ENCODE assay signal across 24 cellular contexts in the genomic region with DNA sequence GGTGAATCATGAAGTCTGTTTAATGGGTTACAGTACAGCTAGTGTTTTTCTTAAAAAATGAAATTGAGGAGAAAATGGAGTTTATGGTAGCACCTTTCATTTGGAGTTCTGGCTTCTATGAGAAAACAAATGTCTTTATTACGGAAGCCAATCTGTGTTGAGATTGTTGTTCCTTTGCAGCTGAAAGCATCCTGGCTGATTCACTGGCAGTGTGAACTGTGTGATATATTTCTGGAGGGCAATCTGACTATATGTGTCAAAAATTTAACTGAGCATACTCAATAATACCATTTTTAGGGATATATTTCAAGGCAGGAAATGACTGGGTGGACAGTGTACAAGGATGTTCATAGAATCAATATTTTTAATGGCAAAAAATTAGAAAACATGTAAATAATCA. TPM values are rescaled to one million over a fixed set of nuclear protein-coding genes. Genes with fewer than 3 reads are reported as not detected.
DNase-seq lines count a peak whose midpoint lies in the region; ATAC-seq, FAIRE-seq and TF ChIP-seq lines count a peak whose summit lies in the region.
"Had no signal": no experiment of that assay in that cellular context is flagged by ENCODE, and none has a peak within 500 bp of the region (broad histone marks: within the 10 kb centered on the region; RNA-seq: fewer than 3 reads in every experiment).

No MANE protein-coding gene starts in this region.

- CTCF ChIA-PET in A549 (lab: Yijun Ruan, JAX) = interaction anchor here (0.8 kb wide), 1 partner anchor 59 kb away, joined by 3 read pairs; no protein-coding TSS in a partner anchor

- H3K9ac ChIP-seq in adipocyte (ENCODE audit: low read length) = no peak overlapping the region

- POLR2A ChIA-PET in A549 (lab: Yijun Ruan, JAX) = no interaction called here

- no peak for ATAC-seq in A549
- no peak for ATAC-seq in GM18517 (IDR thresholded peaks at IDR 0.05; ENCODE audit: unreplicated experiment)
- ATAC-seq in GM18909 (IDR thresholded peaks at IDR 0.05; ENCODE audit: poor library complexity, unreplicated experiment) = no peak
- ATAC-seq: activated T-helper 17 cell treated with anti-CD3 and anti-CD28 coated beads, Interleukin-2, amount 50 U/mL, for 72 hours; heart left ventricle; HepG2; left lung; right lobe of liver; upper lobe of right lung had no signal

- no peak overlapping the region for H3K4me3 ChIP-seq in A549
- no peak overlapping the region for H3K4me3 ChIP-seq in adipocyte (ENCODE audit: low read length)
- H3K4me3 ChIP-seq: coronary artery, heart left ventricle, left lung, right lobe of liver, SK-N-MC, upper lobe of right lung had no signal

- peak overlapping the region; percentile 46 to 90; a peak in 5 of 6 replicates for H3K27ac ChIP-seq in A549
- H3K27ac ChIP-seq: coronary artery, heart left ventricle, left lung, right lobe of liver, SK-N-MC, upper lobe of right lung, WERI-Rb-1 had no signal

- no peak for TF ChIP-seq CTCF in A549 (IDR thresholded peaks at IDR 0.05)

- H3K36me3 ChIP-seq in adipocyte (ENCODE audit: control insufficient read depth, insufficient read depth, low read length, severe bottlenecking) = no peaks in the 10 kb centered on the region
- H3K36me3 ChIP-seq: heart left ventricle, left lung, right lobe of liver, upper lobe of right lung, WERI-Rb-1 had no signal

- 80% methylated on average over 1 of the region's 1 CpG for WGBS in A549 (ENCODE audit: missing lambda C conversion rate)

- FAIRE-seq in A549 (lab: Jason Lieb, UNC) = no peak
- FAIRE-seq: D721Med, G401.6, HepG2 had no signal

- DNase-seq in A549 (ENCODE audit: low read depth in 1 of 2, low spot score in 1 of 2) = no peak
- peak; percentile 45 for DNase-seq in HT1080 (ENCODE audit: low read depth)
- peak; percentile 44 for DNase-seq in adipocyte (ENCODE audit: low read depth)
- peak; percentile 50 for DNase-seq in iris pigment epithelial cell (ENCODE audit: low read depth)
- no peak for DNase-seq in cerebellar cortex (ENCODE audit: low spot score)
- no peak for DNase-seq in NCI-H69 (lab: John Stamatoyannopoulos, UW)
- DNase-seq: activated naive CD8-positive, alpha-beta T cell treated with anti-CD3 and anti-CD28 coated beads, Interleukin-2, amount 10 ng/mL, durations not matched to agents 7 days and 5 days; heart left ventricle; left lung; NCI-H1105; NCI-H446; OCI-M1; posterior cingulate gyrus; right lobe of liver; upper lobe of right lung; WERI-Rb-1 had no signal

- H3K27me3 ChIP-seq in adipocyte (replicated peaks; ENCODE audit: control insufficient read depth, insufficient read depth, low read length) = no peaks in the 10 kb centered on the region
- H3K27me3 ChIP-seq: heart left ventricle, left lung, right lobe of liver, upper lobe of right lung had no signal

- H3K4me1 ChIP-seq in A549 (peaks cover 67% of the 10 kb centered on the region), adipocyte (ENCODE audit: control insufficient read depth, insufficient read depth, low read length) (peaks cover 54% of the 10 kb centered on the region)
- H3K4me1 ChIP-seq: right lobe of liver had no signal

- TF ChIP-seq POLR2A in A549 (IDR thresholded peaks at IDR 0.05; ENCODE audit: low read length) = no peak

- H3K4me2 ChIP-seq in A549 = peak overlapping the region; percentile 29; the same call in 2 of the 3 replicates

- no peak for TF ChIP-seq RAD21 in A549 (conservative IDR thresholded peaks at IDR 0.05 in 1 of 2, IDR thresholded peaks at IDR 0.05 in 1 of 2)

- no peak for TF ChIP-seq EP300 in A549 (IDR thresholded peaks at IDR 0.05)

- H3K9me3 ChIP-seq in A549 (no peaks in the 10 kb centered on the region), adipocyte (ENCODE audit: control insufficient read depth, low read length) (no peaks in the 10 kb centered on the region)
- H3K9me3 ChIP-seq: heart left ventricle, left lung, right lobe of liver, upper lobe of right lung had no signal

TF ChIP-seq in A549, 52 proteins besides CTCF, POLR2A, EP300 and RAD21:
- TF ChIP-seq TP53 (CRISPR knock-in tag; IDR thresholded peaks at IDR 0.05) (no peak), HDAC2 (IDR thresholded peaks at IDR 0.05) (no peak), HOXB13 (CRISPR knock-in tag; IDR thresholded peaks at IDR 0.05; ENCODE audit: low read depth) (no peak), CBX2 (IDR thresholded peaks at IDR 0.05; ENCODE audit: borderline replicate concordance, low read depth) (no peak), GATA3 (IDR thresholded peaks at IDR 0.05; ENCODE audit: borderline replicate concordance) (no peak), BHLHE40 (IDR thresholded peaks at IDR 0.05; ENCODE audit: low read depth, low read length) (no peak), HEYL (CRISPR knock-in tag; IDR thresholded peaks at IDR 0.05) (no peak), NR3C1 (IDR thresholded peaks at IDR 0.05) (no peak), TFCP2L1 (CRISPR knock-in tag; IDR thresholded peaks at IDR 0.05) (no peak), CHD2 (IDR thresholded peaks at IDR 0.05; ENCODE audit: low read length, partially characterized antibody) (no peak), JUN (IDR thresholded peaks at IDR 0.05) (no peak), ZFP36 (IDR thresholded peaks at IDR 0.05; ENCODE audit: borderline replicate concordance, partially characterized antibody) (no peak), EHF (CRISPR knock-in tag; IDR thresholded peaks at IDR 0.05) (no peak), SREBF2 (IDR thresholded peaks at IDR 0.05) (no peak)
- TF ChIP-seq, protein P1, sequence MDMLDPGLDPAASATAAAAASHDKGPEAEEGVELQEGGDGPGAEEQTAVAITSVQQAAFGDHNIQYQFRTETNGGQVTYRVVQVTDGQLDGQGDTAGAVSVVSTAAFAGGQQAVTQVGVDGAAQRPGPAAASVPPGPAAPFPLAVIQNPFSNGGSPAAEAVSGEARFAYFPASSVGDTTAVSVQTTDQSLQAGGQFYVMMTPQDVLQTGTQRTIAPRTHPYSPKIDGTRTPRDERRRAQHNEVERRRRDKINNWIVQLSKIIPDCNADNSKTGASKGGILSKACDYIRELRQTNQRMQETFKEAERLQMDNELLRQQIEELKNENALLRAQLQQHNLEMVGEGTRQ (IDR thresholded peaks at IDR 0.05) = no peak
- TF ChIP-seq, protein P2, sequence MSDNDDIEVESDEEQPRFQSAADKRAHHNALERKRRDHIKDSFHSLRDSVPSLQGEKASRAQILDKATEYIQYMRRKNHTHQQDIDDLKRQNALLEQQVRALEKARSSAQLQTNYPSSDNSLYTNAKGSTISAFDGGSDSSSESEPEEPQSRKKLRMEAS (IDR thresholded peaks at IDR 0.05) = no peak
- TF ChIP-seq, protein P3, sequence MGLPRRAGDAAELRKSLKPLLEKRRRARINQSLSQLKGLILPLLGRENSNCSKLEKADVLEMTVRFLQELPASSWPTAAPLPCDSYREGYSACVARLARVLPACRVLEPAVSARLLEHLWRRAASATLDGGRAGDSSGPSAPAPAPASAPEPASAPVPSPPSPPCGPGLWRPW (IDR thresholded peaks at IDR 0.05) = no peak
- TF ChIP-seq, protein P4, sequence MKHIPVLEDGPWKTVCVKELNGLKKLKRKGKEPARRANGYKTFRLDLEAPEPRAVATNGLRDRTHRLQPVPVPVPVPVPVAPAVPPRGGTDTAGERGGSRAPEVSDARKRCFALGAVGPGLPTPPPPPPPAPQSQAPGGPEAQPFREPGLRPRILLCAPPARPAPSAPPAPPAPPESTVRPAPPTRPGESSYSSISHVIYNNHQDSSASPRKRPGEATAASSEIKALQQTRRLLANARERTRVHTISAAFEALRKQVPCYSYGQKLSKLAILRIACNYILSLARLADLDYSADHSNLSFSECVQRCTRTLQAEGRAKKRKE (CRISPR knock-in tag; IDR thresholded peaks at IDR 0.05; ENCODE audit: low read depth) = no peak

RNA-seq across cellular contexts. Expression of a gene that starts 46.6 kb away (rescaled TPM):
- polyA plus RNA-seq in A549 (2011; rRNA removed) = 9.4 and 10.9 TPM in 2 replicates
- 1.6 and 1.7 TPM in 2 replicates for polyA plus RNA-seq in A549 (2012; cell fraction: cytosol; rRNA removed)
- 2.0 and 3.2 TPM in 2 replicates for polyA plus RNA-seq in A549 (2012; cell fraction: nucleus; rRNA removed)
- 2.0 to 2.5 TPM (median 2.2 TPM) in 3 replicates for polyA plus RNA-seq in A549 (2017; fragmentation: RNase III; extraction: RNeasy Plus Mini Kit Qiagen cat#74134 plus additional on column Dnase treatment)
- polyA minus RNA-seq in A549 (2011; rRNA and poly(A)+ RNA removed) = 12.9 and 15.1 TPM in 2 replicates
- 5.4 and 5.7 TPM in 2 replicates for total RNA-seq in HT1080 (2014; rRNA removed; shearing (Covaris generic))
- polyA plus RNA-seq in HT1080 (2015; cell fraction: cytosol; rRNA removed) = 3.1 and 4.7 TPM in 2 replicates
- 12.8 and 15.5 TPM in 2 replicates for polyA plus RNA-seq in HT1080 (2015; cell fraction: nucleus; rRNA removed)

Comparison
In these comparisons a context has a peak if more than half of its experiments do, and no peak if none do; other contexts are left out.
1. DNase-seq: peak in HT1080 (single experiment), adipocyte (single experiment) and iris pigment epithelial cell (single experiment); none in A549 (0 of 2), cerebellar cortex (single experiment) and NCI-H69 (single experiment).